In the genomic region with DNA sequence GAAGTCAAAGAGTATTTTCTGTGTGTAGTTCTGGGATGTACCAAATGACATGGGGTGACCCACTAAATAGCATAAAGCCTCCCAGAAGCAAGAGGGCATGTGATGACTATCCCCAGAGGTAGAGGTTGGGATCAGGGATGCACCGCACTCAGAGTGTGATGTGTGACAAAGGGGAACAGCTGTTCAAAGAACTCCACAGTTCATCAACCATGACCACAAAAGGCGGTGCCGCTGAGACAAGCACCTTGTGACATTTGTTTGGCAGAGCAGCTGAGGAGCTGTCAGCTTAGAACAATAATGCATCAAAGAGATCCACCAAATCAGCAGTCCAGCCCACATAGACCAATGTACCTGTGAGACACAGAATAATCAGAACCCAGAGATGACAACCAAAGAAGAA, we compare ENCODE assay signal across 15 cellular contexts.
DNase-seq lines count a peak whose midpoint lies in the region; ATAC-seq and TF ChIP-seq lines count a peak whose summit lies in the region.
"Had no signal": no experiment of that assay in that cellular context is flagged by ENCODE, and none has a peak within 500 bp of the region (broad histone marks: within the 10 kb centered on the region; RNA-seq: fewer than 3 reads in every experiment).

No MANE protein-coding gene starts in this region.

- ATAC-seq in GM19351 (IDR thresholded peaks at IDR 0.05; ENCODE audit: unreplicated experiment) (peak; percentile 44), HG03432 (IDR thresholded peaks at IDR 0.05; ENCODE audit: unreplicated experiment) (peak; percentile 67), SK-N-SH treated with all-trans-retinoic acid at 6 μM for 48 hours (no peak)
- ATAC-seq: foreskin keratinocyte had no signal

- DNase-seq in NCI-H2171 treated with DMSO at 0.1 percent for 48 hours (lab: John Stamatoyannopoulos, UW) (peak; percentile 90), glomerular visceral epithelial cell (ENCODE audit: extremely low spot score) (peak; percentile 16), DMS114 treated with DMSO at 0.1 percent for 48 hours (lab: John Stamatoyannopoulos, UW; ENCODE audit: unreplicated experiment) (no peak)
- no peak for DNase-seq in activated CD4-positive, CD25-positive, alpha-beta regulatory T cell treated with anti-CD3 and anti-CD28 coated beads, Interleukin-2, amount 50 U/mL, for 72 hours
- DNase-seq in NK-92 treated with Interleukin-12 subunit alpha and Interleukin-12 subunit beta, amount 100 ng/mL, for 24 hours (lab: John Stamatoyannopoulos, UW) = no peak
- DNase-seq: activated CD4-positive, CD25-positive, alpha-beta regulatory T cell; activated CD8-positive, alpha-beta memory T cell treated with anti-CD3 and anti-CD28 coated beads, Interleukin-2, amount 50 U/mL, for 4 hours; C1 segment of cervical spinal cord; effector memory CD4-positive, alpha-beta T cell; foreskin keratinocyte; mesendoderm; stomach had no signal

TF ChIP-seq in SK-N-SH treated with all-trans-retinoic acid at 6 μM for 48 hours, 23 proteins besides CTCF, POLR2A, EP300 and RAD21:
- TF ChIP-seq ISL1 (CRISPR knock-in tag; IDR thresholded peaks at IDR 0.05) = no peak

Comparison
In these comparisons a context has a peak if more than half of its experiments do, and no peak if none do; other contexts are left out.
1. DNase-seq: peak in NCI-H2171 treated with DMSO at 0.1 percent for 48 hours (single experiment) and glomerular visceral epithelial cell (single experiment); none in activated CD4-positive, CD25-positive, alpha-beta regulatory T cell treated with anti-CD3 and anti-CD28 coated beads, Interleukin-2, amount 50 U/mL, for 72 hours (single experiment), NK-92 treated with Interleukin-12 subunit alpha and Interleukin-12 subunit beta, amount 100 ng/mL, for 24 hours (single experiment) and DMS114 treated with DMSO at 0.1 percent for 48 hours (single experiment).